1 cellular context compared by ENCODE assay signal in genomic region chr14:89383171-89383845, GRCh38.
TF ChIP-seq lines count a peak whose summit lies in the region.

No MANE protein-coding gene starts in this region.

TF ChIP-seq in GM23338, 12 proteins besides CTCF, POLR2A, EP300 and RAD21 (continued from another document):
- TF ChIP-seq POLR2AphosphoS5 (IDR thresholded peaks at IDR 0.05; ENCODE audit: low read depth) (no peak), STAT1 (IDR thresholded peaks at IDR 0.05; ENCODE audit: unreplicated experiment) (no peak), REST (IDR thresholded peaks at IDR 0.05; ENCODE audit: unreplicated experiment) (no peak), CREB1 (CRISPR knock-in tag; IDR thresholded peaks at IDR 0.05; ENCODE audit: low read depth) (no peak), EZH2phosphoT487 (IDR thresholded peaks at IDR 0.05; ENCODE audit: unreplicated experiment) (no peak), EZH2 (IDR thresholded peaks at IDR 0.05; ENCODE audit: low read depth, unreplicated experiment) (no peak), NANOG (IDR thresholded peaks at IDR 0.05; ENCODE audit: borderline replicate concordance) (no peak), ZNF462 (CRISPR knock-in tag; IDR thresholded peaks at IDR 0.05) (no peak), JUNB (IDR thresholded peaks at IDR 0.05; ENCODE audit: unreplicated experiment) (no peak)
TF ChIP-seq in GM23338: peak in this region for 0.
